Comparison of ENCODE assay signal across 8 cellular contexts in the genomic region with DNA sequence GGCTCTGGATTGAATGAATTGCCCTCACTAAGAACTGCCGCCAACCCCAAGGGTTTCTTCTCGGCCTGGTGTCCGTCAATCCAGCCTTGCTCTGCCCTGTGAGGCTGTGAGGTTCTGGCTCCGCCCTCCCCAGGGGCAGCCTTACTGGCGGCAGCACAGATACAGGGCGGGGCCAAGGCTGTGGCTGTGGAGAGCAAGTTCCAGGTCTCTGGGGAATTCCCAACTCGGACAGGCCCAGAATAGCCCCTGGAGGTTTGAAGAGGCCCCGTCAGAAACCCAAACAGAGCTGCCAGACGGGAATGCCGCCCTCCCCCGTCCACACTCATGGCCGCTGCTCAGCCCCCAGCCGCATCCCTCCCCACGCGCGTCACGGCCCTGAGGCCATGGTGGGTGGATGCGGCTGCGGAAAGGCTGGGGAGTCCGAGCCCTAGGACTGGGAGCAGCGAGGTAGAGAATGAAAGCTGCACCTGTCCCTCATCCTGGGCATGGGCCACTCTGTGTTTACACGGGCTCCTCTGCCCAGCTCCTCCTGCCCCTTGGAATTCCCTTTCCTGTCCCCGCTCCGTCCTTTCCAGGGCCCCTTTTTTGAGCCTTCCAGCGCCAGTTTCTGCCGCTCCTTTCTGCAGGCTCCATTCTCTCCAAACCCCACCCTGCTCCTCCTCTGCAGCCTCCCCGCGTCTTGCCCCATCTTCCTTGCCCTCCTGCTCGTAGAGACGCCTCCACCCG. TPM values are rescaled to one million over a fixed set of nuclear protein-coding genes. Genes with fewer than 3 reads are reported as not detected.
A peak's percentile ranks its signal among the peaks of the same experiment; 100 is the strongest.
DNase-seq lines count a peak whose midpoint lies in the region; ATAC-seq and TF ChIP-seq lines count a peak whose summit lies in the region.

No MANE protein-coding gene starts in this region.

- TF ChIP-seq CTCF in CD14-positive monocyte (IDR thresholded peaks at IDR 0.05) (no peak), SK-N-SH (IDR thresholded peaks at IDR 0.05) (no peak), ovary (IDR thresholded peaks at IDR 0.05) (no peak)

- H3K4me1 Mint-ChIP-seq in CD14-positive monocyte: peaks cover 63% of the 10 kb centered on the region

- CTCF ChIA-PET in SK-N-SH (lab: Yijun Ruan, JAX): interaction anchor here (1.0 to 3.1 kb wide), 6 partner anchors 17 to 221 kb away, joined by 3 to 14 read pairs (median 6); a partner anchor contains a TSS

- TF ChIP-seq RAD21 in SK-N-SH (IDR thresholded peaks at IDR 0.05; ENCODE audit: low read length): no peak

- H3F3A ChIP-seq in SK-N-SH (replicated peaks; ENCODE audit: insufficient read depth): peaks cover 45% of the 10 kb centered on the region

- peaks cover 15% of the 10 kb centered on the region for H4K20me1 ChIP-seq in SK-N-SH (ENCODE audit: insufficient read depth)

- H2AFZ ChIP-seq in SK-N-SH (ENCODE audit: low read depth): peak overlapping the region; percentile 72; the same call in 1 of the 2 replicates

- peak overlapping the region; percentile 46 to 92 (median 85) for H3K27ac Mint-ChIP-seq in CD14-positive monocyte

- H3K4me1 ChIP-seq in SK-N-SH (ENCODE audit: control insufficient read depth in 1 of 2, insufficient read depth in 2 of 2, low read depth in 1 of 2, low read length in 1 of 2) (peaks cover 47 to 71% of the 10 kb centered on the region in 2 experiments), ovary (ENCODE audit: insufficient read depth) (peaks cover 34% of the 10 kb centered on the region), aorta (ENCODE audit: control insufficient read depth in 1 of 2, insufficient read depth in 2 of 2, low read length in 2 of 2) (no peaks in the 10 kb centered on the region)

- H3K36me3 Mint-ChIP-seq in CD14-positive monocyte: peaks cover 21 to 31% of the 10 kb centered on the region in 2 donors

- no peak for TF ChIP-seq POLR2A in ovary (IDR thresholded peaks at IDR 0.05)

- peaks cover 67% of the 10 kb centered on the region for H3K79me2 ChIP-seq in SK-N-SH (ENCODE audit: insufficient read depth)

- DNase-seq in CD14-positive monocyte (ENCODE audit: low spot score): peak; percentile 84
- DNase-seq in MV-4-11 (lab: John Stamatoyannopoulos, UW): peak; percentile 84
- peak; percentile 88 for DNase-seq in SK-N-SH
- peak in 55 of 58 donors; percentile 66 to 97 (median 87) for DNase-seq in anterior cingulate cortex (lab: John Stamatoyannopoulos, UW)
- peak; percentile 98 for DNase-seq in left cardiac atrium
- DNase-seq in ovary: peak; percentile 95 to 98 (median 97)
- DNase-seq in aorta: peak; percentile 97 to 98

- no peaks in the 10 kb centered on the region for H3K9me3 ChIP-seq in SK-N-SH
- no peaks in the 10 kb centered on the region for H3K9me3 ChIP-seq in ovary
- H3K9me3 ChIP-seq in aorta (ENCODE audit: control insufficient read depth, low read length): no peaks in the 10 kb centered on the region

- H3K27me3 Mint-ChIP-seq in CD14-positive monocyte (ENCODE audit: low read depth in 3 of 3): peaks cover 20 to 34% (median 31%) of the 10 kb centered on the region in 3 donors

- peak overlapping the region; percentile 80 for H3K9ac ChIP-seq in SK-N-SH

- H3K27ac ChIP-seq in SK-N-SH (ENCODE audit: low read depth in 2 of 2, low read length in 1 of 2): peak overlapping the region; percentile 87 to 97
- peak overlapping the region; percentile 8 to 89 for H3K27ac ChIP-seq in ovary
- peak overlapping the region; percentile 38 to 92 for H3K27ac ChIP-seq in aorta (ENCODE audit: low read depth in 1 of 2, low read length in 2 of 2)

- peak overlapping the region; percentile 97 for H3K4me2 ChIP-seq in SK-N-SH

- no peaks in the 10 kb centered on the region for H3K9me2 ChIP-seq in SK-N-SH

- ATAC-seq in GM21515 (IDR thresholded peaks at IDR 0.05; ENCODE audit: unreplicated experiment): peak; percentile 35
- ATAC-seq in left cardiac atrium: peak; percentile 68 to 75
- peak; percentile 84 for ATAC-seq in aorta (ENCODE audit: low FRiP score)

- under 1% methylated on average over 28 of the region's 31 CpGs for WGBS in SK-N-SH (ENCODE audit: low lambda C conversion rate)
- 1% methylated on average over 31 of the region's 31 CpGs for WGBS in ovary, 3 donors
- WGBS in aorta, 2 donors: 0% methylated on average over 24 to 31 of the region's 31 CpGs

- H3K27me3 ChIP-seq in SK-N-SH (ENCODE audit: insufficient read depth): no peaks in the 10 kb centered on the region
- no peaks in the 10 kb centered on the region for H3K27me3 ChIP-seq in ovary
- no peaks in the 10 kb centered on the region for H3K27me3 ChIP-seq in aorta (ENCODE audit: control insufficient read depth in 1 of 2, insufficient read depth in 2 of 2, low read length in 1 of 2)

- intact Hi-C loops in CD14-positive monocyte (cut with micrococcal nuclease): loop anchor here in 1 of 2 donors (10.0 kb wide), 1 partner anchor 183 kb away; a partner anchor contains a TSS
- intact Hi-C loops in left cardiac atrium (cut with DNase I): no loop called here
- intact Hi-C loops in ovary (cut with DNase I): loop anchor here in 2 of 4 donors (5.0 kb wide), 3 partner anchors 36 to 196 kb away; no protein-coding TSS in a partner anchor
- intact Hi-C loops in aorta (cut with DNase I): loop anchor here in 1 of 2 donors (10.0 kb wide), 2 partner anchors 183 to 953 kb away; a partner anchor contains a TSS

- H3K4me3 Mint-ChIP-seq in CD14-positive monocyte: peak overlapping the region; percentile 83 to 95

- peaks cover 13 to 18% of the 10 kb centered on the region in 2 experiments for H3K36me3 ChIP-seq in SK-N-SH (replicated peaks in 1 of 2; ENCODE audit: control insufficient read depth in 1 of 2, insufficient read depth in 2 of 2, low read length in 1 of 2)
- no peaks in the 10 kb centered on the region for H3K36me3 ChIP-seq in ovary
- H3K36me3 ChIP-seq in aorta (ENCODE audit: control insufficient read depth in 1 of 2, insufficient read depth in 2 of 2, low read length in 1 of 2): no peaks in the 10 kb centered on the region

- peak; percentile 44; a peak in 2 of 4 replicates for TF ChIP-seq EP300 in SK-N-SH (IDR thresholded peaks at IDR 0.05; ENCODE audit: borderline replicate concordance in 1 of 2, low read depth in 1 of 2, low read length in 1 of 2)
- TF ChIP-seq EP300 in ovary (IDR thresholded peaks at IDR 0.05): no peak

- POLR2A ChIA-PET in SK-N-SH (lab: Yijun Ruan, JAX): interaction anchor here (1.2 kb wide), 1 partner anchor 9 kb away, joined by 4 read pairs; a partner anchor contains a TSS

- H3K9me3 Mint-ChIP-seq in CD14-positive monocyte: peaks cover 0 to 8% (median 3%) of the 10 kb centered on the region in 7 donors

- peak overlapping the region; percentile 68 to 80 for H3K4me3 ChIP-seq in SK-N-SH (ENCODE audit: low read depth in 2 of 2, low read length in 1 of 2)
- H3K4me3 ChIP-seq in ovary: peak overlapping the region; percentile 66
- peak overlapping the region; percentile 47 to 57 for H3K4me3 ChIP-seq in aorta (ENCODE audit: low read length in 2 of 2)

TF ChIP-seq in SK-N-SH, 30 proteins besides CTCF, POLR2A, EP300 and RAD21 (continues in another document):
- TF ChIP-seq RCOR1 (IDR thresholded peaks at IDR 0.05; ENCODE audit: low read length) (no peak), ELF1 (IDR thresholded peaks at IDR 0.05) (0 out of 2 replicates have a peak, but pooled peaks have one; percentile 47), GATA2 (CRISPR knock-in tag; IDR thresholded peaks at IDR 0.05) (no peak), TEAD4 (IDR thresholded peaks at IDR 0.05; ENCODE audit: borderline replicate concordance, insufficient read depth) (peak; percentile 44; the same call in 1 of the 2 replicates)
- TF ChIP-seq, protein P1, sequence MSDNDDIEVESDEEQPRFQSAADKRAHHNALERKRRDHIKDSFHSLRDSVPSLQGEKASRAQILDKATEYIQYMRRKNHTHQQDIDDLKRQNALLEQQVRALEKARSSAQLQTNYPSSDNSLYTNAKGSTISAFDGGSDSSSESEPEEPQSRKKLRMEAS (IDR thresholded peaks at IDR 0.05; ENCODE audit: low read depth): peak; percentile 22

RNA-seq across cellular contexts. Expression of a gene that starts 0.7 kb away (rescaled TPM):
- polyA plus RNA-seq in CD14-positive monocyte: not detected
- polyA plus RNA-seq in SK-N-SH (2012; rRNA removed): 28.1 and 29.3 TPM in 2 replicates
- polyA plus RNA-seq in SK-N-SH (2012; cell fraction: cytosol; rRNA removed): 2.3 and 3.4 TPM in 2 replicates
- 256 and 346 TPM in 2 replicates for polyA plus RNA-seq in SK-N-SH (2012; cell fraction: nucleus; rRNA removed)
- 1 to 10 TPM; 2.2 to 3.0 TPM for total RNA-seq in left cardiac atrium
- 10 to 100 TPM; 26.0 to 64.5 (median 36.0) TPM for total RNA-seq in ovary
- 10 to 100 TPM in 1 of 2 donors, 1 to 10 TPM in 1; 6.3 to 28.6 TPM for polyA plus RNA-seq in ovary
- total RNA-seq in aorta: 10 to 100 TPM; 10.9 to 30.6 TPM
- polyA plus RNA-seq in aorta: 10 to 100 TPM in 1 of 2 donors, 1 to 10 TPM in 1; 5.3 to 36.6 TPM

RNA-seq across cellular contexts. Expression of a gene that starts 4.6 kb away (rescaled TPM):
- 10 to 100 TPM; 36.3 to 43.4 TPM for polyA plus RNA-seq in CD14-positive monocyte
- 48.5 and 57.7 TPM in 2 replicates for polyA plus RNA-seq in SK-N-SH (2012; rRNA removed)
- 21.6 and 26.9 TPM in 2 replicates for polyA plus RNA-seq in SK-N-SH (2012; cell fraction: cytosol; rRNA removed)
- 270 and 364 TPM in 2 replicates for polyA plus RNA-seq in SK-N-SH (2012; cell fraction: nucleus; rRNA removed)
- 10 to 100 TPM; 15.1 to 16.6 TPM for total RNA-seq in left cardiac atrium
- total RNA-seq in ovary: 10 to 100 TPM; 41.3 to 83.6 (median 66.6) TPM
- 10 to 100 TPM; 13.9 to 63.3 TPM for polyA plus RNA-seq in ovary
- 10 to 100 TPM; 14.9 to 29.7 TPM for total RNA-seq in aorta
- polyA plus RNA-seq in aorta: 10 to 100 TPM; 24.2 to 85.3 TPM

RNA-seq across cellular contexts. Expression of a gene that starts 5.0 kb away (rescaled TPM):
- polyA plus RNA-seq in CD14-positive monocyte (10 to 100 TPM; 14.2 to 18.8 TPM), SK-N-SH (2012; rRNA removed) (117 and 163 TPM in 2 replicates), ovary (100 to 1,000 TPM; 105 to 152 TPM), aorta (100 to 1,000 TPM; 112 to 121 TPM)
- 77.9 and 147 TPM in 2 replicates for polyA plus RNA-seq in SK-N-SH (2012; cell fraction: cytosol; rRNA removed)
- polyA plus RNA-seq in SK-N-SH (2012; cell fraction: nucleus; rRNA removed): 131 and 155 TPM in 2 replicates
- total RNA-seq in left cardiac atrium (10 to 100 TPM; 84.8 to 96.7 TPM), ovary (100 to 1,000 TPM in 5 of 7 donors, 10 to 100 TPM in 2; 50.6 to 256 (median 192) TPM), aorta (100 to 1,000 TPM; 109 to 127 TPM)

RNA-seq across cellular contexts. Expression of a gene that starts 8.9 kb away (rescaled TPM):
- polyA plus RNA-seq in CD14-positive monocyte (100 to 1,000 TPM; 146 to 185 TPM), SK-N-SH (2012; rRNA removed) (198 and 222 TPM in 2 replicates), ovary (10 to 100 TPM; 56.4 to 93.3 TPM), aorta (100 to 1,000 TPM in 1 of 2 donors, 10 to 100 TPM in 1; 76.8 to 186 TPM)
- 70.0 and 100 TPM in 2 replicates for polyA plus RNA-seq in SK-N-SH (2012; cell fraction: cytosol; rRNA removed)
- 460 and 509 TPM in 2 replicates for polyA plus RNA-seq in SK-N-SH (2012; cell fraction: nucleus; rRNA removed)
- total RNA-seq in left cardiac atrium (10 to 100 TPM; 72.7 to 82.4 TPM), ovary (100 to 1,000 TPM in 6 of 7 donors, 10 to 100 TPM in 1; 74.2 to 191 (median 138) TPM), aorta (100 to 1,000 TPM; 138 to 184 TPM)

RNA-seq across cellular contexts. Expression of a gene that starts 20.8 kb away (rescaled TPM):
- 10 to 100 TPM; 22.0 to 28.9 TPM for polyA plus RNA-seq in CD14-positive monocyte
- 63.8 and 64.1 TPM in 2 replicates for polyA plus RNA-seq in SK-N-SH (2012; rRNA removed)
- polyA plus RNA-seq in SK-N-SH (2012; cell fraction: cytosol; rRNA removed): 25.9 and 37.8 TPM in 2 replicates
- 200 and 291 TPM in 2 replicates for polyA plus RNA-seq in SK-N-SH (2012; cell fraction: nucleus; rRNA removed)
- 10 to 100 TPM; 22.1 to 30.1 TPM for total RNA-seq in left cardiac atrium
- 10 to 100 TPM; 15.9 to 31.0 (median 20.7) TPM for total RNA-seq in ovary
- polyA plus RNA-seq in ovary: 10 to 100 TPM; 14.4 to 30.6 TPM
- total RNA-seq in aorta: 10 to 100 TPM in 1 of 2 donors, 1 to 10 TPM in 1; 7.4 to 13.0 TPM
- polyA plus RNA-seq in aorta: 10 to 100 TPM; 10.6 to 41.4 TPM

Comparison
In these comparisons a context has a peak if more than half of its experiments do, and no peak if none do; other contexts are left out.
1. Peak in every context shown above with its lines: DNase-seq, ATAC-seq, H3K4me3 ChIP-seq and H3K27ac ChIP-seq.